In genomic region chr17:82985436-82985820, GRCh38 we compare ENCODE assay signal across 15 cellular contexts.
DNase-seq lines count a peak whose midpoint lies in the region; ATAC-seq, FAIRE-seq and TF ChIP-seq lines count a peak whose summit lies in the region.
"Had no signal": no experiment of that assay in that cellular context is flagged by ENCODE, and none has a peak within 500 bp of the region (broad histone marks: within the 10 kb centered on the region; RNA-seq: fewer than 3 reads in every experiment).

No MANE protein-coding gene starts in this region.

- no peaks in the 10 kb centered on the region for H3K27me3 Mint-ChIP-seq in activated CD4-positive, alpha-beta T cell treated with anti-CD3 and anti-CD28 coated beads for 36 hours
- no peaks in the 10 kb centered on the region for H3K27me3 Mint-ChIP-seq in central memory CD8-positive, alpha-beta T cell
- no peaks in the 10 kb centered on the region for H3K27me3 Mint-ChIP-seq in nephron (ENCODE audit: low read depth)

- no peaks in the 10 kb centered on the region for H3K27me3 ChIP-seq in DOHH2 (ENCODE audit: control insufficient read depth, low read length)
- H3K27me3 ChIP-seq: transverse colon had no signal

- H3K27ac ChIP-seq in DOHH2 (ENCODE audit: low read depth, low read length) = no peak overlapping the region

- intact Hi-C loops in activated CD4-positive, alpha-beta T cell treated with anti-CD3 and anti-CD28 coated beads for 36 hours (cut with DNase I, micrococcal nuclease) = no loop called here

- peak overlapping the region; percentile 26 for H3K27ac Mint-ChIP-seq in activated CD4-positive, alpha-beta T cell treated with anti-CD3 and anti-CD28 coated beads for 36 hours
- peak overlapping the region; percentile 89 for H3K27ac Mint-ChIP-seq in central memory CD8-positive, alpha-beta T cell (ENCODE audit: low read depth)
- peak overlapping the region; percentile 22 to 56 (median 31) for H3K27ac Mint-ChIP-seq in nephron

- peaks cover 5% of the 10 kb centered on the region for H3K36me3 ChIP-seq in DOHH2 (ENCODE audit: control insufficient read depth, low read length)
- H3K36me3 ChIP-seq: transverse colon had no signal

- peaks cover 43% of the 10 kb centered on the region for H3K4me1 ChIP-seq in DOHH2 (ENCODE audit: control insufficient read depth, low read length)
- H3K4me1 ChIP-seq: transverse colon had no signal

- TF ChIP-seq CTCF in DOHH2 (IDR thresholded peaks at IDR 0.05; ENCODE audit: low read depth, low read length, poor library complexity, severe bottlenecking) (no peak), nephron (IDR thresholded peaks at IDR 0.05; ENCODE audit: unreplicated experiment in 3 of 3) (no peak), D721Med (IDR thresholded peaks at IDR 0.05; ENCODE audit: insufficient read depth, missing control alignments) (no peak)

- H3K4me3 ChIP-seq in DOHH2 (ENCODE audit: low read length) = no peak overlapping the region
- H3K4me3 ChIP-seq: mucosa of descending colon, transverse colon had no signal

- H3K4me3 Mint-ChIP-seq in activated CD4-positive, alpha-beta T cell treated with anti-CD3 and anti-CD28 coated beads for 36 hours = no peak overlapping the region
- peak overlapping the region; percentile 76 for H3K4me3 Mint-ChIP-seq in central memory CD8-positive, alpha-beta T cell
- no peak overlapping the region for H3K4me3 Mint-ChIP-seq in nephron

- no peaks in the 10 kb centered on the region for H3K79me2 ChIP-seq in DOHH2 (ENCODE audit: control insufficient read depth, low read length)

- FAIRE-seq in D721Med (lab: Jason Lieb, UNC) = no peak
- FAIRE-seq: A204.1, small intestine had no signal

- peaks cover 4% of the 10 kb centered on the region; the same call in 1 of the 2 replicates for H3K9me3 ChIP-seq in DOHH2 (ENCODE audit: control insufficient read depth, insufficient read depth, low read length)
- H3K9me3 ChIP-seq: mucosa of descending colon, transverse colon had no signal

- no peak for ATAC-seq in activated CD4-positive, alpha-beta T cell treated with anti-CD3 and anti-CD28 coated beads for 36 hours
- ATAC-seq in central memory CD8-positive, alpha-beta T cell (replicated peaks; ENCODE audit: extremely low read depth, poor library complexity, severe bottlenecking) = no peak
- no peak for ATAC-seq in HG02798 (IDR thresholded peaks at IDR 0.05; ENCODE audit: poor library complexity, unreplicated experiment)

- peaks cover 25% of the 10 kb centered on the region for H3K4me1 Mint-ChIP-seq in activated CD4-positive, alpha-beta T cell treated with anti-CD3 and anti-CD28 coated beads for 36 hours
- H3K4me1 Mint-ChIP-seq in central memory CD8-positive, alpha-beta T cell = peaks cover 45% of the 10 kb centered on the region
- H3K4me1 Mint-ChIP-seq in nephron = peaks cover 19% of the 10 kb centered on the region

- no peak for DNase-seq in activated CD4-positive, alpha-beta T cell treated with anti-CD3 and anti-CD28 coated beads for 36 hours
- DNase-seq in activated CD4-positive, alpha-beta T cell treated with anti-CD3 and anti-CD28 coated beads, Interleukin-2, amount 50 U/mL, for 1 hour = no peak
- DNase-seq in central memory CD8-positive, alpha-beta T cell (ENCODE audit: low spot score in 2 of 2) = no peak
- DNase-seq in NK-92 treated with Interleukin-12 subunit alpha and Interleukin-12 subunit beta, amount 100 ng/mL, for 24 hours (lab: John Stamatoyannopoulos, UW) = no peak
- DNase-seq in D721Med (ENCODE audit: insufficient read length, low spot score) = no peak
- DNase-seq: hypothalamus, NCI-H2081, OCI-M1 had no signal

- H3F3A ChIP-seq in DOHH2 (ENCODE audit: control insufficient read depth, insufficient read depth) = peaks cover 3% of the 10 kb centered on the region; the same call in 1 of the 2 replicates

- peaks cover 6% of the 10 kb centered on the region for H3K36me3 Mint-ChIP-seq in activated CD4-positive, alpha-beta T cell treated with anti-CD3 and anti-CD28 coated beads for 36 hours (ENCODE audit: low read depth)
- peaks cover 5% of the 10 kb centered on the region for H3K36me3 Mint-ChIP-seq in central memory CD8-positive, alpha-beta T cell (ENCODE audit: insufficient read depth)
- H3K36me3 Mint-ChIP-seq in nephron (ENCODE audit: low read depth) = peaks cover 30% of the 10 kb centered on the region

- H3K9me3 Mint-ChIP-seq in activated CD4-positive, alpha-beta T cell treated with anti-CD3 and anti-CD28 coated beads for 36 hours (ENCODE audit: low read depth) = no peaks in the 10 kb centered on the region
- H3K9me3 Mint-ChIP-seq in central memory CD8-positive, alpha-beta T cell = no peaks in the 10 kb centered on the region
- peaks cover 12% of the 10 kb centered on the region for H3K9me3 Mint-ChIP-seq in nephron

- peak overlapping the region; percentile 60 for H3K4me2 ChIP-seq in DOHH2 (ENCODE audit: low read length)

- no peaks in the 10 kb centered on the region for H3K9me2 ChIP-seq in DOHH2 (replicated peaks; ENCODE audit: control insufficient read depth, low read length)

- H4K20me1 ChIP-seq in DOHH2 (ENCODE audit: control insufficient read depth, insufficient read depth, low read depth, low read length) = no peaks in the 10 kb centered on the region

- POLR2A ChIA-PET in activated CD4-positive, alpha-beta T cell treated with anti-CD3 and anti-CD28 coated beads for 36 hours (lab: Charles Lee) = interaction anchor here (0.6 to 0.7 kb wide), 2 partner anchors 121 to 124 kb away, joined by 3 read pairs; no protein-coding TSS in a partner anchor

- CTCF ChIA-PET in activated CD4-positive, alpha-beta T cell treated with anti-CD3 and anti-CD28 coated beads for 36 hours (lab: Charles Lee) = interaction anchor here (0.8 kb wide), 1 partner anchor 26 kb away, joined by 3 read pairs; no protein-coding TSS in a partner anchor

Comparison
In these comparisons a context has a peak if more than half of its experiments do, and no peak if none do; other contexts are left out.
1. H3K27ac Mint-ChIP-seq: peak in every context shown above with its lines; median percentile 89 in central memory CD8-positive, alpha-beta T cell; 31 in nephron; 26 in activated CD4-positive, alpha-beta T cell treated with anti-CD3 and anti-CD28 coated beads for 36 hours.